ENCODE assay signal across 9 cellular contexts in genomic region chr16:81745704-81746558, GRCh38. TPM values are rescaled to one million over a fixed set of nuclear protein-coding genes. Genes with fewer than 3 reads are reported as not detected.
DNase-seq lines count a peak whose midpoint lies in the region; ATAC-seq and TF ChIP-seq lines count a peak whose summit lies in the region.
"Had no signal": no experiment of that assay in that cellular context is flagged by ENCODE, and none has a peak within 500 bp of the region (broad histone marks: within the 10 kb centered on the region; RNA-seq: fewer than 3 reads in every experiment).

No MANE protein-coding gene starts in this region.

- H3K27me3 ChIP-seq in NT2/D1 (ENCODE audit: insufficient read depth, insufficient read length): no peaks in the 10 kb centered on the region
- no peaks in the 10 kb centered on the region for H3K27me3 ChIP-seq in esophagus squamous epithelium

- H3K4me3 ChIP-seq in NT2/D1 (ENCODE audit: insufficient read length, low read depth) (peak overlapping the region; percentile 65), esophagus squamous epithelium (peak overlapping the region; percentile 15 to 64 (median 40))

- H3K36me3 Mint-ChIP-seq in naive B cell: no peaks in the 10 kb centered on the region

- H3K27ac ChIP-seq in esophagus squamous epithelium: peak overlapping the region in 2 of 4 donors; percentile 30 to 62
- H3K27ac ChIP-seq: 22Rv1 had no signal

- H3K27ac Mint-ChIP-seq in naive B cell: peak overlapping the region; percentile 41 to 93 (median 89)

- peak overlapping the region; percentile 61 for H3K9ac ChIP-seq in NT2/D1 (ENCODE audit: insufficient read length, low read depth)

- peak overlapping the region; percentile 75 to 93 (median 85) for H3K4me3 Mint-ChIP-seq in naive B cell

- peak; percentile 75 for DNase-seq in DMS 273 (lab: John Stamatoyannopoulos, UW; ENCODE audit: unreplicated experiment)
- no peak for DNase-seq in DMS 273 treated with DMSO at 0.1 percent for 48 hours (lab: John Stamatoyannopoulos, UW)
- DNase-seq in NT2/D1 (ENCODE audit: low read depth, low spot score): no peak
- peak; percentile 76 for DNase-seq in activated T-cell treated with anti-CD3 and anti-CD28 coated beads, Interleukin-2, amount 50 U/mL, for 1 hour
- peak; percentile 18 for DNase-seq in esophagus squamous epithelium (lab: John Stamatoyannopoulos, UW)
- peak; percentile 68 for DNase-seq in naive B cell
- peak; percentile 42 to 58 for DNase-seq in stimulated activated CD8-positive, alpha-beta memory T cell treated with anti-CD3 and anti-CD28 coated beads, Interleukin-7, amount 100 ng/mL, for 48 hours (ENCODE audit: extremely low read depth in 1 of 2, low read depth in 1 of 2)

- ATAC-seq in HG02884 (IDR thresholded peaks at IDR 0.05; ENCODE audit: unreplicated experiment) (peak; percentile 82), naive B cell (ENCODE audit: low read depth in 2 of 2) (peak; percentile 84 to 92)

- intact Hi-C loops in esophagus squamous epithelium (cut with DNase I): no loop called here

- no peaks in the 10 kb centered on the region for H3K27me3 Mint-ChIP-seq in naive B cell

- no peak for TF ChIP-seq POLR2A in esophagus squamous epithelium (IDR thresholded peaks at IDR 0.05)

- peaks cover 45 to 79% (median 67%) of the 10 kb centered on the region in 3 donors for H3K4me1 Mint-ChIP-seq in naive B cell

- 55 to 84% methylated on average over 7 to 11 of the region's 33 CpGs for WGBS in esophagus squamous epithelium, 2 donors

- H3K36me3 ChIP-seq in NT2/D1 (ENCODE audit: insufficient read depth, insufficient read length, low read length) (no peaks in the 10 kb centered on the region), esophagus squamous epithelium (no peaks in the 10 kb centered on the region)

- H3K4me1 ChIP-seq in NT2/D1 (ENCODE audit: insufficient read depth, insufficient read length): peaks cover 5% of the 10 kb centered on the region
- peaks cover 0 to 10% (median 4%) of the 10 kb centered on the region in 3 donors for H3K4me1 ChIP-seq in esophagus squamous epithelium

- TF ChIP-seq CTCF in esophagus squamous epithelium (IDR thresholded peaks at IDR 0.05): peak in 1 of 6 experiments; percentile 25

- no peaks in the 10 kb centered on the region for H3K9me3 ChIP-seq in NT2/D1 (ENCODE audit: insufficient read depth, low read length)
- no peaks in the 10 kb centered on the region for H3K9me3 ChIP-seq in esophagus squamous epithelium

- H3K9me3 Mint-ChIP-seq in naive B cell: no peaks in the 10 kb centered on the region

RNA-seq across cellular contexts. Expression of gene PLCG2, which starts 33.2 kb away (rescaled TPM):
- total RNA-seq in esophagus squamous epithelium: 10 to 100 TPM in 2 of 4 donors, 1 to 10 TPM in 2; 5.3 to 15.8 (median 9.5) TPM
- polyA plus RNA-seq in naive B cell (ENCODE audit: low read depth in 6 of 6): 100 to 1,000 TPM in 2 of 6 donors, 10 to 100 TPM in 4; 65.1 to 119 (median 92.5) TPM

Comparison
In these comparisons a context has a peak if more than half of its experiments do, and no peak if none do; other contexts are left out.
1. DNase-seq: peak in DMS 273 (single experiment), activated T-cell treated with anti-CD3 and anti-CD28 coated beads, Interleukin-2, amount 50 U/mL, for 1 hour (single experiment), esophagus squamous epithelium (single experiment), naive B cell (single experiment) and stimulated activated CD8-positive, alpha-beta memory T cell treated with anti-CD3 and anti-CD28 coated beads, Interleukin-7, amount 100 ng/mL, for 48 hours (2 of 2); none in DMS 273 treated with DMSO at 0.1 percent for 48 hours (single experiment) and NT2/D1 (single experiment).